ENCODE assay signal across 8 cellular contexts in genomic region chr11:694563-695331, GRCh38. TPM values are rescaled to one million over a fixed set of nuclear protein-coding genes. Genes with fewer than 3 reads are reported as not detected.
DNase-seq lines count a peak whose midpoint lies in the region; ATAC-seq and TF ChIP-seq lines count a peak whose summit lies in the region.

TSS of gene DEAF1 (minus strand) at chr11:695222. CDS start at chr11:695047, 175 bp downstream.

- peak within 1 kb of the TSS; percentile 83 for H3K4me3 ChIP-seq in kidney epithelial cell (ENCODE audit: low read depth, low read length)

- no peaks in the 10 kb centered on the region for H3K36me3 ChIP-seq in kidney epithelial cell (ENCODE audit: control insufficient read depth, insufficient read depth, low read length)

- peak; percentile 37 for TF ChIP-seq POLR2A in GM19099 (IDR thresholded peaks at IDR 0.05; ENCODE audit: extremely low read depth, insufficient read length, low read depth)

- H3K27me3 ChIP-seq in kidney epithelial cell (ENCODE audit: control insufficient read depth, insufficient read depth, low read length) = no peaks in the 10 kb centered on the region

- peak; percentile 82 for ATAC-seq in HG03378 (IDR thresholded peaks at IDR 0.05; ENCODE audit: unreplicated experiment)

- peak within 1 kb of the TSS; percentile 99 for H3K27ac ChIP-seq in cingulate gyrus (ENCODE audit: low read depth, low read length)

- DNase-seq in AG20443 (ENCODE audit: low spot score) (peak; percentile 95), NCI-H460 (ENCODE audit: extremely low read depth, low read depth) (peak; percentile 94), kidney epithelial cell (ENCODE audit: low read depth) (no peak)
- peak; percentile 99 for DNase-seq in activated CD4-positive, alpha-beta T cell treated with anti-CD3 and anti-CD28 coated beads for 1 hour
- DNase-seq in stimulated activated CD4-positive, alpha-beta T cell treated with anti-CD3 and anti-CD28 coated beads, Interleukin-15, amount 100 ng/mL, for 48 hours (ENCODE audit: low read depth in 2 of 2) = peak; percentile 99 to 100

- no peak for TF ChIP-seq CTCF in kidney epithelial cell (IDR thresholded peaks at IDR 0.05; ENCODE audit: insufficient read depth, low read length, poor library complexity, severe bottlenecking)

RNA-seq across cellular contexts. Expression of gene DEAF1, which starts in this region (rescaled TPM):
- 30.3 and 32.3 TPM in 2 replicates for total RNA-seq in NCI-H460 (2014; rRNA removed; shearing (Covaris generic))
- 48.7 and 55.0 TPM in 2 replicates for polyA plus RNA-seq in NCI-H460 (2014; cell fraction: nucleus; rRNA removed)
- total RNA-seq in kidney epithelial cell = 56.5 and 63.0 TPM in 2 replicates
